ENCODE assay signal across 26 cellular contexts in genomic region chr4:171981185-171981584, GRCh38.
"Had no signal": no experiment of that assay in that cellular context is flagged by ENCODE, and none has a peak within 500 bp of the region (broad histone marks: within the 10 kb centered on the region; RNA-seq: fewer than 3 reads in every experiment).

No MANE protein-coding gene starts in this region.

- H3K4me3 ChIP-seq: colonic mucosa, esophagus muscularis mucosa, gastroesophageal sphincter, left lung, ovary, right lobe of liver, thoracic aorta, tibial nerve, upper lobe of right lung, vagina had no signal

- H3K36me3 ChIP-seq: colonic mucosa, esophagus muscularis mucosa, gastroesophageal sphincter, left lung, ovary, right lobe of liver, thoracic aorta, tibial nerve, upper lobe of right lung, vagina had no signal

- H3K4me1 ChIP-seq: colonic mucosa, esophagus muscularis mucosa, foreskin keratinocyte, gastroesophageal sphincter, left lung, right lobe of liver, tibial nerve, upper lobe of right lung, vagina had no signal

- DNase-seq: colonic mucosa; effector memory CD4-positive, alpha-beta T cell; glutamatergic neuron; hypothalamus; immature natural killer cell; kidney; left cardiac atrium; left lung; naive thymus-derived CD8-positive, alpha-beta T cell; nephron progenitor cell; occipital lobe; ovary; posterior cingulate gyrus; right lobe of liver; small intestine; stimulated activated CD4-positive, alpha-beta T cell treated with anti-CD3 and anti-CD28 coated beads, Interleukin-15, amount 100 ng/mL, for 24 hours; stimulated activated CD4-positive, alpha-beta T cell treated with anti-CD3 and anti-CD28 coated beads, Interleukin-2, amount 100 ng/mL, for 48 hours; stimulated activated naive B cell treated with anti-CD40 and anti-IgM and Interleukin-4, amounts not matched to agents 10 μg/mL and 1 μg/mL and 100 μg/mL, for 72 hours; upper lobe of right lung had no signal

- FAIRE-seq: endothelial cell of umbilical vein had no signal

- H3K27ac ChIP-seq: colonic mucosa, esophagus muscularis mucosa, foreskin keratinocyte, gastroesophageal sphincter, left lung, ovary, right lobe of liver, thoracic aorta, tibial nerve, upper lobe of right lung, vagina had no signal

- H3K9me3 ChIP-seq: colonic mucosa, esophagus muscularis mucosa, gastroesophageal sphincter, left lung, ovary, right lobe of liver, thoracic aorta, tibial nerve, upper lobe of right lung, vagina had no signal

- H3K27me3 ChIP-seq: colonic mucosa, esophagus muscularis mucosa, foreskin keratinocyte, gastroesophageal sphincter, left lung, ovary, right lobe of liver, tibial nerve, upper lobe of right lung, vagina had no signal

- ATAC-seq: foreskin keratinocyte; gastroesophageal sphincter; left cardiac atrium; left lung; naive thymus-derived CD8-positive, alpha-beta T cell; right lobe of liver; stimulated activated naive B cell treated with anti-CD40 and anti-IgM and Interleukin-4, amounts not matched to agents 10 μg/mL and 1 μg/mL and 100 μg/mL, for 72 hours; upper lobe of right lung had no signal
